Comparison of ENCODE assay signal across 14 cellular contexts in the genomic region with DNA sequence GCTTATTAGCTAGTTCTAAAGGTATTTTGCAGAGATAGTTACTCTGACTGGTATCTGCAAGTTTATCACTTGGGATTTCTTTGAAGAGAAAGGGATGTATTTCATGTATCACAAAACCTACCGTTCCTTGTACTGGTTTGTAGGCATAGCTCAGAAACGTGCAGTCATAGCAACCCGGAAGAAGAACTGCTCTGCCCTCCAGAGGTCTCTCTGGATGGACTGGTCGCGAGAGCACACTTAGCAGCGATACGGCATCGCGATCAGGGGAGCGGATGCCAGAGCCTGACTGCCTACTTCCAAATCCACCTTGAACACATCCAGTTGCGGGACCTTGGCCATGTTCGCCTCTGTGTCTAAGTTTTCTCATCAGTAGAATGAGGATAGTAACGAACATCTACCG.
DNase-seq lines count a peak whose midpoint lies in the region; ATAC-seq and TF ChIP-seq lines count a peak whose summit lies in the region.
"Had no signal": no experiment of that assay in that cellular context is flagged by ENCODE, and none has a peak within 500 bp of the region (broad histone marks: within the 10 kb centered on the region; RNA-seq: fewer than 3 reads in every experiment).

No MANE protein-coding gene starts in this region.

- no peak overlapping the region for H3K4me3 ChIP-seq in BLaER1 treated with 17β-estradiol and CSF1 and Interleukin-3, amounts not matched to agents 10 nM and 100 nM
- H3K4me3 ChIP-seq in LNCaP clone FGC (ENCODE audit: low read depth, low read length) (no peak overlapping the region), esophagus squamous epithelium (no peak overlapping the region), thymus (ENCODE audit: low read length) (no peak overlapping the region)
- H3K4me3 ChIP-seq: A549, HAP-1 had no signal

- ATAC-seq in HG02981 (IDR thresholded peaks at IDR 0.05; ENCODE audit: unreplicated experiment): no peak

- H3K36me3 ChIP-seq in BLaER1 treated with 17β-estradiol and CSF1 and Interleukin-3, amounts not matched to agents 10 nM and 100 nM: peaks cover 13 to 50% (median 29%) of the 10 kb centered on the region in 11 experiments; a peak in 21 of 22 replicates
- H3K36me3 ChIP-seq in esophagus squamous epithelium (peaks cover 0 to 18% (median 0%) of the 10 kb centered on the region in 3 donors), thymus (ENCODE audit: control insufficient read depth, insufficient read depth) (peaks cover 17% of the 10 kb centered on the region)
- H3K36me3 ChIP-seq: HAP-1 had no signal

- H3K4me2 ChIP-seq in BLaER1 treated with 17β-estradiol and CSF1 and Interleukin-3, amounts not matched to agents 10 nM and 100 nM: peak overlapping the region in 6 of 11 experiments; percentile 3 to 57 (median 44); a peak in 7 of 22 replicates
- H3K4me2 ChIP-seq: A549 had no signal

- no peak for DNase-seq in LNCaP clone FGC (ENCODE audit: low read depth)
- no peak for DNase-seq in esophagus squamous epithelium (lab: John Stamatoyannopoulos, UW)
- DNase-seq in activated CD4-positive, alpha-beta T cell treated with anti-CD3 and anti-CD28 coated beads for 1 hour: no peak
- DNase-seq: BE2C; CD4-positive, CD25-positive, alpha-beta regulatory T cell; DMS53; GF-D8; HFFc6; IMR-90 had no signal

- H3K27me3 ChIP-seq in BLaER1 treated with 17β-estradiol and CSF1 and Interleukin-3, amounts not matched to agents 10 nM and 100 nM: no peaks in the 10 kb centered on the region
- H3K27me3 ChIP-seq in esophagus squamous epithelium (no peaks in the 10 kb centered on the region), thymus (ENCODE audit: control insufficient read depth, insufficient read depth) (no peaks in the 10 kb centered on the region)
- H3K27me3 ChIP-seq: BE2C had no signal

- peaks cover 0 to 28% (median 22%) of the 10 kb centered on the region in 10 experiments; a peak in 14 of 20 replicates for H3K4me1 ChIP-seq in BLaER1 treated with 17β-estradiol and CSF1 and Interleukin-3, amounts not matched to agents 10 nM and 100 nM
- H3K4me1 ChIP-seq in esophagus squamous epithelium (peaks cover 0 to 41% (median 17%) of the 10 kb centered on the region in 3 donors), thymus (ENCODE audit: control insufficient read depth, insufficient read depth, low read length) (no peaks in the 10 kb centered on the region)
- H3K4me1 ChIP-seq: BE2C had no signal

- intact Hi-C loops in esophagus squamous epithelium (cut with DNase I): no loop called here

- H3K27ac ChIP-seq in BLaER1 treated with 17β-estradiol and CSF1 and Interleukin-3, amounts not matched to agents 10 nM and 100 nM: no peak overlapping the region
- H3K27ac ChIP-seq in esophagus squamous epithelium (peak overlapping the region; percentile 22 to 84 (median 76)), thymus (ENCODE audit: low read depth) (peak overlapping the region; percentile 42)

- H3K9ac ChIP-seq in BLaER1 treated with 17β-estradiol and CSF1 and Interleukin-3, amounts not matched to agents 10 nM and 100 nM: no peak overlapping the region

- 73 to 78% methylated on average over 14 of the region's 14 CpGs for WGBS in esophagus squamous epithelium, 2 donors
- 92% methylated on average over 14 of the region's 14 CpGs for WGBS in thymus

- TF ChIP-seq POLR2A in esophagus squamous epithelium (IDR thresholded peaks at IDR 0.05): no peak

- peaks cover 11 to 16% (median 14%) of the 10 kb centered on the region in 11 experiments; a peak in 20 of 22 replicates for H3K9me3 ChIP-seq in BLaER1 treated with 17β-estradiol and CSF1 and Interleukin-3, amounts not matched to agents 10 nM and 100 nM (replicated peaks in 1 of 11)
- H3K9me3 ChIP-seq in esophagus squamous epithelium: no peaks in the 10 kb centered on the region
- H3K9me3 ChIP-seq in thymus (ENCODE audit: control insufficient read depth): no peaks in the 10 kb centered on the region
- H3K9me3 ChIP-seq: BE2C, HAP-1 had no signal

- TF ChIP-seq CTCF in LNCaP clone FGC (IDR thresholded peaks at IDR 0.05; ENCODE audit: control insufficient read depth, extremely low read depth, insufficient read depth) (peak; percentile 19; the same call in 1 of the 2 replicates), esophagus squamous epithelium (IDR thresholded peaks at IDR 0.05) (no peak)

- H4K20me1 ChIP-seq in BLaER1 treated with 17β-estradiol and CSF1 and Interleukin-3, amounts not matched to agents 10 nM and 100 nM: peaks cover 13 to 55% (median 35%) of the 10 kb centered on the region in 11 experiments; a peak in 18 of 22 replicates

Comparison
In these comparisons a context has a peak if more than half of its experiments do, and no peak if none do; other contexts are left out.
1. H3K27ac ChIP-seq: peak in esophagus squamous epithelium (4 of 4) and thymus (single experiment); none in BLaER1 treated with 17β-estradiol and CSF1 and Interleukin-3, amounts not matched to agents 10 nM and 100 nM (0 of 11).